Comparison of ENCODE assay signal across 22 cellular contexts in the genomic region with DNA sequence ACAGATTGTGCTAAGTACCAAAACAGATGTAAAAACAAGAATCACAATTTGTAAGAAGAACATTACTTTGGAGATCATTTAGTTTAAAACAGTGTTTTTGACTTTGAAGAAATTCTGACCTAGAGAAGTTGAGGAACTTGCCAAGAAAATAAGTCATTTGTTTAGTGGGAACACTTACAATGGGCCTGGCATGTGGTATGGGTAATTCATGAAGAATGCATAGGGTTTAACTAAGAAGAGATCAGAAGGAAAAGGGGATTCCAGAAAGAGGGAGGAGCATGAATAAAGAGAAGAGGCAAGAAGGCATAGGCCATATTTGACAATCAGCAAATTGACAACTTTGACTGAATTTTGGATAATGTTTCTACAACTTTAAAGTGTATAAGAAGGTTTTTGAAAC. TPM values are rescaled to one million over a fixed set of nuclear protein-coding genes. Genes with fewer than 3 reads are reported as not detected.
DNase-seq lines count a peak whose midpoint lies in the region; ATAC-seq and TF ChIP-seq lines count a peak whose summit lies in the region.
"Had no signal": no experiment of that assay in that cellular context is flagged by ENCODE, and none has a peak within 500 bp of the region (broad histone marks: within the 10 kb centered on the region; RNA-seq: fewer than 3 reads in every experiment).

No MANE protein-coding gene starts in this region.

- no peak for TF ChIP-seq CTCF in MM.1S (IDR thresholded peaks at IDR 0.05; ENCODE audit: low read length)
- no peak for TF ChIP-seq CTCF in epithelial cell of esophagus (IDR thresholded peaks at IDR 0.05; ENCODE audit: insufficient read depth, low read depth, low read length, missing control alignments)
- TF ChIP-seq CTCF in neural progenitor cell (IDR thresholded peaks at IDR 0.05): no peak

- H3K9me3 ChIP-seq in MM.1S (replicated peaks; ENCODE audit: insufficient read depth, low read length): no peaks in the 10 kb centered on the region
- H3K9me3 ChIP-seq in neural progenitor cell (ENCODE audit: low read depth): no peaks in the 10 kb centered on the region
- H3K9me3 ChIP-seq: BLaER1 treated with 17β-estradiol and CSF1 and Interleukin-3, amounts not matched to agents 10 nM and 100 nM; gastrocnemius medialis; left ventricle myocardium inferior had no signal

- no peak overlapping the region for H3K27ac ChIP-seq in MM.1S (ENCODE audit: low read length)
- H3K27ac ChIP-seq in neural progenitor cell: no peak overlapping the region
- H3K27ac ChIP-seq: BLaER1 treated with 17β-estradiol and CSF1 and Interleukin-3, amounts not matched to agents 10 nM and 100 nM; gastrocnemius medialis; HL-60; left ventricle myocardium inferior had no signal

- H3K9ac ChIP-seq in MM.1S (ENCODE audit: low read length) (no peak overlapping the region), neural progenitor cell (no peak overlapping the region)
- H3K9ac ChIP-seq: BLaER1 treated with 17β-estradiol and CSF1 and Interleukin-3, amounts not matched to agents 10 nM and 100 nM had no signal

- H3K4me1 ChIP-seq in MM.1S (ENCODE audit: low read length) (no peaks in the 10 kb centered on the region), neural progenitor cell (no peaks in the 10 kb centered on the region)
- H3K4me1 ChIP-seq: BLaER1 treated with 17β-estradiol and CSF1 and Interleukin-3, amounts not matched to agents 10 nM and 100 nM; gastrocnemius medialis; left ventricle myocardium inferior had no signal

- no peak overlapping the region for H3K27ac Mint-ChIP-seq in neural progenitor cell
- H3K27ac Mint-ChIP-seq: activated naive CD4-positive, alpha-beta T cell treated with anti-CD3 and anti-CD28 coated beads, Interleukin-2, amount 10 ng/mL, durations not matched to agents 7 days and 5 days; H9 had no signal

- H3K9me2 ChIP-seq in MM.1S (replicated peaks; ENCODE audit: insufficient read depth, low read length): no peaks in the 10 kb centered on the region

- H3K79me2 ChIP-seq in MM.1S (ENCODE audit: low read length) (no peaks in the 10 kb centered on the region), neural progenitor cell (ENCODE audit: low read depth) (no peaks in the 10 kb centered on the region)

- H3F3A ChIP-seq in MM.1S (ENCODE audit: insufficient read depth, low read length): no peaks in the 10 kb centered on the region
- H3F3A ChIP-seq in neural progenitor cell (ENCODE audit: low read depth): no peaks in the 10 kb centered on the region

- H3K4me1 Mint-ChIP-seq in neural progenitor cell: peaks cover 2% of the 10 kb centered on the region
- H3K4me1 Mint-ChIP-seq: activated naive CD4-positive, alpha-beta T cell treated with anti-CD3 and anti-CD28 coated beads, Interleukin-2, amount 10 ng/mL, durations not matched to agents 7 days and 5 days had no signal

- H3K27me3 ChIP-seq in MM.1S (replicated peaks; ENCODE audit: insufficient read depth, low read length) (no peaks in the 10 kb centered on the region), neural progenitor cell (no peaks in the 10 kb centered on the region)
- H3K27me3 ChIP-seq: BLaER1 treated with 17β-estradiol and CSF1 and Interleukin-3, amounts not matched to agents 10 nM and 100 nM; gastrocnemius medialis had no signal

- DNase-seq in EL: peak; percentile 15
- no peak for DNase-seq in MM.1S
- peak; percentile 14 for DNase-seq in epithelial cell of esophagus (ENCODE audit: low read depth)
- peak; percentile 65 for DNase-seq in renal cortical epithelial cell (ENCODE audit: low read depth)
- DNase-seq in neural progenitor cell (ENCODE audit: low spot score): no peak
- DNase-seq in OCI-M1 (lab: John Stamatoyannopoulos, UW): no peak
- no peak for DNase-seq in DMS 273 (lab: John Stamatoyannopoulos, UW; ENCODE audit: unreplicated experiment)
- DNase-seq: activated naive CD4-positive, alpha-beta T cell treated with anti-CD3 and anti-CD28 coated beads, Interleukin-2, amount 10 ng/mL, durations not matched to agents 7 days and 5 days; activated T-cell treated with anti-CD3 and anti-CD28 coated beads for 4 hours; caudate nucleus; effector CD4-positive, alpha-beta T cell; gastrocnemius medialis; H9; left ventricle myocardium inferior; NCI-H1105 treated with DMSO at 0.1 percent for 48 hours; NCI-H774; stimulated activated CD4-positive, alpha-beta T cell treated with anti-CD3 and anti-CD28 coated beads, Interleukin-4, amount 100 ng/mL, for 1 hour had no signal

- H3K36me3 ChIP-seq in MM.1S (replicated peaks; ENCODE audit: insufficient read depth, low read length) (no peaks in the 10 kb centered on the region), neural progenitor cell (no peaks in the 10 kb centered on the region)
- H3K36me3 ChIP-seq: BLaER1 treated with 17β-estradiol and CSF1 and Interleukin-3, amounts not matched to agents 10 nM and 100 nM; gastrocnemius medialis; left ventricle myocardium inferior had no signal

- 0 out of 2 replicates have a peak overlapping the region, but pooled peaks have one; percentile 8 for H2AFZ ChIP-seq in MM.1S (ENCODE audit: low read length)
- no peak overlapping the region for H2AFZ ChIP-seq in neural progenitor cell (replicated peaks)

- no peaks in the 10 kb centered on the region for H3K27me3 Mint-ChIP-seq in neural progenitor cell (ENCODE audit: insufficient read depth, low read depth)

- ATAC-seq in GM18907 (IDR thresholded peaks at IDR 0.05; ENCODE audit: unreplicated experiment): no peak
- ATAC-seq: gastrocnemius medialis, K562 had no signal

- no peaks in the 10 kb centered on the region for H3K36me3 Mint-ChIP-seq in neural progenitor cell
- H3K36me3 Mint-ChIP-seq: activated naive CD4-positive, alpha-beta T cell treated with anti-CD3 and anti-CD28 coated beads, Interleukin-2, amount 10 ng/mL, durations not matched to agents 7 days and 5 days had no signal

- H3K4me3 ChIP-seq in MM.1S (ENCODE audit: low read length): no peak overlapping the region
- H3K4me3 ChIP-seq in epithelial cell of esophagus (ENCODE audit: low read length): no peak overlapping the region
- no peak overlapping the region for H3K4me3 ChIP-seq in neural progenitor cell
- H3K4me3 ChIP-seq: BLaER1 treated with 17β-estradiol and CSF1 and Interleukin-3, amounts not matched to agents 10 nM and 100 nM; gastrocnemius medialis; K562; left ventricle myocardium inferior had no signal

- no peaks in the 10 kb centered on the region for H4K20me1 ChIP-seq in MM.1S (ENCODE audit: insufficient read depth, low read length)
- H4K20me1 ChIP-seq in neural progenitor cell (ENCODE audit: low read depth): no peaks in the 10 kb centered on the region
- H4K20me1 ChIP-seq: BLaER1 treated with 17β-estradiol and CSF1 and Interleukin-3, amounts not matched to agents 10 nM and 100 nM had no signal

- H3K4me3 Mint-ChIP-seq in neural progenitor cell: no peak overlapping the region
- H3K4me3 Mint-ChIP-seq: activated naive CD4-positive, alpha-beta T cell treated with anti-CD3 and anti-CD28 coated beads, Interleukin-2, amount 10 ng/mL, durations not matched to agents 7 days and 5 days; H9 had no signal

- H3K9me3 Mint-ChIP-seq in neural progenitor cell: no peaks in the 10 kb centered on the region
- H3K9me3 Mint-ChIP-seq: activated naive CD4-positive, alpha-beta T cell treated with anti-CD3 and anti-CD28 coated beads, Interleukin-2, amount 10 ng/mL, durations not matched to agents 7 days and 5 days; H9 had no signal

- no peak overlapping the region for H3K4me2 ChIP-seq in MM.1S (ENCODE audit: low read depth, low read length)
- H3K4me2 ChIP-seq in neural progenitor cell: no peak overlapping the region
- H3K4me2 ChIP-seq: BLaER1 treated with 17β-estradiol and CSF1 and Interleukin-3, amounts not matched to agents 10 nM and 100 nM had no signal

RNA-seq across cellular contexts. Expression of gene LMBRD1, which starts 30.7 kb away (rescaled TPM):
- total RNA-seq in renal cortical epithelial cell: 49.8 and 106 TPM in 2 replicates
- total RNA-seq in neural progenitor cell (ENCODE audit: low replicate concordance): 24.8 and 41.1 TPM in 2 replicates

RNA-seq across cellular contexts. Expression of gene COL19A1, which starts 38.9 kb away (rescaled TPM):
- total RNA-seq in renal cortical epithelial cell (not detected in 2 replicates), neural progenitor cell (ENCODE audit: low replicate concordance) (0.03 TPM in 1 of 2 replicates, not detected in the other)
- total RNA-seq: H9, K562, osteocyte had no signal

Comparison
In these comparisons a context has a peak if more than half of its experiments do, and no peak if none do; other contexts are left out.
1. DNase-seq: peak in EL (single experiment), epithelial cell of esophagus (single experiment) and renal cortical epithelial cell (single experiment); none in MM.1S (single experiment), neural progenitor cell (single experiment), OCI-M1 (single experiment) and DMS 273 (single experiment).